1 cellular context compared by ENCODE assay signal in the genomic region with DNA sequence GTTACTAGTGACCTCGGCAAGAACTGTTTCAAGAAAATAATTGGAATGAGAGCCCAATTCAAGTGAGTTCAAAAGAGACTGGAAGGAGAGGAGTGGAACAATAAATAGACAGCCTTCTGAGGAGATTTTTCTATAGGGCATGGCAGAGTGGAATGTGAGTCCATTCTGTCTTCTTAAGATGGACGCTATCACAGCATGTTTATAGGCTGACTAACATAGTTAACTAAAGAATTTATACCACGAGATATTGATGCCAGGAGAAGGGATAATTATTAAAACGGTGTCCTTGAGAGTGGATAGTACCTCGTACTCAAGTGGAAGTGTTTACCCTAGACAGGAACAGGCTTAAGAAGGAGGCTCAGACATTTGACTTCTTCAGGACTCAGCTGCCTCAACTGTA.
TF ChIP-seq lines count a peak whose summit lies in the region.

No MANE protein-coding gene starts in this region.

TF ChIP-seq in H1, 55 proteins besides CTCF, POLR2A, EP300 and RAD21:
- TF ChIP-seq JUND (IDR thresholded peaks at IDR 0.05; ENCODE audit: low read length) = no peak
- TF ChIP-seq EZH2 (IDR thresholded peaks at IDR 0.05; ENCODE audit: low read depth, low read length, severe bottlenecking) = no peak
- no peak for TF ChIP-seq SRF (IDR thresholded peaks at IDR 0.05; ENCODE audit: low read depth, low read length)
- TF ChIP-seq SP4 (IDR thresholded peaks at IDR 0.05; ENCODE audit: low read length) = no peak
- no peak for TF ChIP-seq PHF8 (conservative IDR thresholded peaks at IDR 0.05; ENCODE audit: low read depth, low read length)
